Comparison of ENCODE assay signal across 23 cellular contexts in the genomic region with DNA sequence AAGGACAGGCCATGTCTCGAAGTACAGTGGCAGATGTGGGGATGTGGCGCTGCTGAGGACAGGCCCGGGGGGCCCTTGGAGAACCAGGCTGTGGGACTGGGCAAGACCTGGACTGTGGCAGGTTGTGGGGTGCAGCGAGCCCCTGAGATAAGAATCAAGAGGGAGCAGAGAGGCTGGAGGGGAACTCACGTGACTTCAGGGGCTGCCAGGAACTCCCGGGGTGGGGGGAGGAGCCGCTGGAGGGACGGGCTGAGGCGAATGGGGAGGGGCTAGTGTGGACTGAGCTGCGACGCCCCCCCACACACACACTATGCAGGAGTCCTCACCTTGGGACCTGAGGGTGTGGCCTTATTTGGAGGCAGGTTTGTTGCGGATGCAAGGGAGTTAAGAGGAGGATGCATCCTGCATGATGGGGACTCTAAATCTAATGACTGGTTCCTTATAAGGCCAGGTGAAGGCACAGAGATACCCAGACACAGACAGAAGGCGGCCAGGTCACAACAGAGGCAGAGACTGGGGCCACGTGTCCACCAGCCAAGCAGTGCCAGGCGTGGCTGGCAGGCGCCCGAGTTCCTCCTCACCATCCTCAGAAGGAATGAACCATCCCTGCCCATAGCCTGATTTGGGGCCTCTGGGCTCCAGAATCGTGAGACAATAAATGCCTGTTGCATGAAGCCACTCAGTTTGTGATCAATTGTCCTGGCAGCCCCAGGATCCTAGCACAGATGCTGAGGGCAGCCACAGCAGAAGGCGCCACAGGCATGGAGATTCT. TPM values are rescaled to one million over a fixed set of nuclear protein-coding genes. Genes with fewer than 3 reads are reported as not detected.
DNase-seq lines count a peak whose midpoint lies in the region; ATAC-seq and TF ChIP-seq lines count a peak whose summit lies in the region.
"Had no signal": no experiment of that assay in that cellular context is flagged by ENCODE, and none has a peak within 500 bp of the region (broad histone marks: within the 10 kb centered on the region; RNA-seq: fewer than 3 reads in every experiment).

No MANE protein-coding gene starts in this region.

- no peaks in the 10 kb centered on the region for H3K9me3 ChIP-seq in NT2/D1 (ENCODE audit: insufficient read depth, low read length)
- no peaks in the 10 kb centered on the region for H3K9me3 ChIP-seq in neural progenitor cell (ENCODE audit: low read depth)
- H3K9me3 ChIP-seq: HAP-1, SJCRH30, stomach, vagina had no signal

- H2AFZ ChIP-seq in neural progenitor cell (replicated peaks) = no peak overlapping the region

- H3K4me3 Mint-ChIP-seq in neural progenitor cell = peak overlapping the region; percentile 35
- H3K4me3 Mint-ChIP-seq: activated CD8-positive, alpha-beta memory T cell treated with anti-CD3 and anti-CD28 coated beads, Interleukin-2, amount 10 ng/mL, durations not matched to agents 7 days and 5 days; CD8-positive, alpha-beta memory T cell; T-helper 2 cell treated with Interferon-gamma antibody and Interleukin-4, amounts not matched to agents 5 μg/mL and 100 μg/mL, for 36 hours had no signal

- H3K4me2 ChIP-seq in neural progenitor cell = no peak overlapping the region

- no peak overlapping the region for H3K27ac ChIP-seq in neural progenitor cell
- H3K27ac ChIP-seq: HL-60, SJCRH30, stomach, vagina had no signal

- no peak for ATAC-seq in HG03280 (IDR thresholded peaks at IDR 0.05; ENCODE audit: unreplicated experiment)
- ATAC-seq in GM19452 (IDR thresholded peaks at IDR 0.05; ENCODE audit: unreplicated experiment) = no peak
- ATAC-seq in HG02884 (IDR thresholded peaks at IDR 0.05; ENCODE audit: unreplicated experiment) = no peak
- ATAC-seq: activated CD8-positive, alpha-beta memory T cell treated with anti-CD3 and anti-CD28 coated beads, Interleukin-2, amount 10 ng/mL, durations not matched to agents 7 days and 5 days had no signal

- H3F3A ChIP-seq in neural progenitor cell (ENCODE audit: low read depth) = peaks cover under 1% of the 10 kb centered on the region

- peaks cover 8% of the 10 kb centered on the region for H3K27me3 Mint-ChIP-seq in neural progenitor cell (ENCODE audit: insufficient read depth, low read depth)
- H3K27me3 Mint-ChIP-seq: activated CD8-positive, alpha-beta memory T cell treated with anti-CD3 and anti-CD28 coated beads, Interleukin-2, amount 10 ng/mL, durations not matched to agents 7 days and 5 days; CD8-positive, alpha-beta memory T cell had no signal

- peaks cover 2% of the 10 kb centered on the region for H3K36me3 Mint-ChIP-seq in neural progenitor cell
- H3K36me3 Mint-ChIP-seq: activated CD8-positive, alpha-beta memory T cell treated with anti-CD3 and anti-CD28 coated beads, Interleukin-2, amount 10 ng/mL, durations not matched to agents 7 days and 5 days had no signal

- no peaks in the 10 kb centered on the region for H3K9me3 Mint-ChIP-seq in neural progenitor cell
- H3K9me3 Mint-ChIP-seq: CD8-positive, alpha-beta memory T cell; T-helper 2 cell treated with Interferon-gamma antibody and Interleukin-4, amounts not matched to agents 5 μg/mL and 100 μg/mL, for 36 hours had no signal

- H3K4me1 ChIP-seq in NT2/D1 (ENCODE audit: insufficient read depth, insufficient read length) = peaks cover 18% of the 10 kb centered on the region
- H3K4me1 ChIP-seq in neural progenitor cell = no peaks in the 10 kb centered on the region
- H3K4me1 ChIP-seq: HAP-1 had no signal

- H3K4me3 ChIP-seq in NT2/D1 (ENCODE audit: insufficient read length, low read depth) (no peak overlapping the region), neural progenitor cell (no peak overlapping the region)
- H3K4me3 ChIP-seq: HAP-1, SJCRH30, stomach, vagina had no signal

- H3K4me1 Mint-ChIP-seq in neural progenitor cell = peaks cover 8% of the 10 kb centered on the region

- H3K9ac ChIP-seq in NT2/D1 (ENCODE audit: insufficient read length, low read depth) (peak overlapping the region; percentile 36), neural progenitor cell (no peak overlapping the region)

- H3K36me3 ChIP-seq in NT2/D1 (ENCODE audit: insufficient read depth, insufficient read length, low read length) (peaks cover 72% of the 10 kb centered on the region), neural progenitor cell (no peaks in the 10 kb centered on the region)
- H3K36me3 ChIP-seq: SJCRH30 had no signal

- H3K27ac Mint-ChIP-seq in neural progenitor cell = peak overlapping the region; percentile 90
- H3K27ac Mint-ChIP-seq: activated CD8-positive, alpha-beta memory T cell treated with anti-CD3 and anti-CD28 coated beads, Interleukin-2, amount 10 ng/mL, durations not matched to agents 7 days and 5 days; T-helper 2 cell treated with Interferon-gamma antibody and Interleukin-4, amounts not matched to agents 5 μg/mL and 100 μg/mL, for 36 hours had no signal

- H3K27me3 ChIP-seq in NT2/D1 (ENCODE audit: insufficient read depth, insufficient read length) (no peaks in the 10 kb centered on the region), neural progenitor cell (no peaks in the 10 kb centered on the region)
- H3K27me3 ChIP-seq: SJCRH30, stomach, vagina had no signal

- TF ChIP-seq CTCF in neural progenitor cell (IDR thresholded peaks at IDR 0.05) = no peak

- H3K79me2 ChIP-seq in neural progenitor cell (ENCODE audit: low read depth) = no peaks in the 10 kb centered on the region

- H4K20me1 ChIP-seq in neural progenitor cell (ENCODE audit: low read depth) = peaks cover 12% of the 10 kb centered on the region

- DNase-seq in DMS 273 treated with DMSO at 0.1 percent for 48 hours (lab: John Stamatoyannopoulos, UW) (peak; percentile 52), NT2/D1 (ENCODE audit: low read depth, low spot score) (no peak), ecto neural progenitor cell (ENCODE audit: low spot score) (peak; percentile 51), neural progenitor cell (ENCODE audit: low spot score) (no peak), pons (ENCODE audit: low spot score) (no peak)
- DNase-seq: activated CD4-positive, CD25-positive, alpha-beta regulatory T cell treated with anti-CD3 and anti-CD28 coated beads, Interleukin-2, amount 50 U/mL, for 72 hours; activated CD8-positive, alpha-beta memory T cell treated with anti-CD3 and anti-CD28 coated beads, Interleukin-2, amount 10 ng/mL, durations not matched to agents 7 days and 5 days; CD8-positive, alpha-beta memory T cell; central memory CD4-positive, alpha-beta T cell; KG1; NCI-H2081 treated with DMSO at 0.1 percent for 48 hours; NCI-H526; OCI-M1; SJCRH30; stimulated activated CD4-positive, alpha-beta T cell treated with anti-CD3 and anti-CD28 coated beads, Interleukin-1b, Interleukin-23, amount 100 ng/mL, for 48 hours; stomach had no signal

RNA-seq across cellular contexts. Expression of gene FBXL18, which starts 21.2 kb away (rescaled TPM):
- 3.3 and 6.7 TPM in 2 replicates for total RNA-seq in neural progenitor cell (ENCODE audit: low replicate concordance)

RNA-seq across cellular contexts. Expression of gene ACTB, which starts 38.0 kb away (rescaled TPM):
- total RNA-seq in neural progenitor cell (ENCODE audit: low replicate concordance) = 1,381 and 2,318 TPM in 2 replicates

Comparison
In these comparisons a context has a peak if more than half of its experiments do, and no peak if none do; other contexts are left out.
1. DNase-seq: peak in DMS 273 treated with DMSO at 0.1 percent for 48 hours (single experiment) and ecto neural progenitor cell (single experiment); none in NT2/D1 (single experiment), neural progenitor cell (single experiment) and pons (single experiment).